In the genomic region with DNA sequence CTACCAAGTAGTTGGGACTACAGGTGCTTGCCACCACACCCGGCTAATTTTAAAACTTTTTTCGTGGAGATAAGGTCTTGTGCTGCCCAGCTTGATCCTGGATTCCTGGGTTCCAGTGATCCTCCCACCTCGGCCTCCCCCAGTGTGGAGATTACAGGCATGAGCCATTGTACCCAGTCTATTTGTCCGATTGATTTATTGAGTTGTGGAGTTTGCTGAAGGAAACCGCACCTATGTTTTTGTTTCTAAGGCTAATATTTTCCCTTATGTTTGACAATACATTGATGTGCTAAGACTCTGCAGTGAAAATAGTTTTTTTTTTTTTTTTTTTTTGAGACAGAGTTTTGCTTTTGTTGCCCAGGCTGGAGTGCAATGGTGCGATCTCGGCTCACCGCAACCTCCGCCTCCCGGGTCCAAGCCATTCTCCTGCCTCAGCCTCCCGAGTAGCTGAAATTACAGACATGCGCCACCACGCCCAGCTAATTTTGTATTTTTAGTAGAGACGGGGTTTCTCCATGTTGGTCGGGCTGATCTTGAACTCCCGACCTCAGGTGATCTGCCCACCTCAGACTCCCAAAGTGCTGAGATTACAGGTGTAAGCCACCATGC, we compare ENCODE assay signal across 1 cellular context.
TF ChIP-seq lines count a peak whose summit lies in the region.

No MANE protein-coding gene starts in this region.

TF ChIP-seq in HepG2, 621 proteins besides CTCF, POLR2A, EP300 and RAD21 (continued from another document):
- peak; percentile 43; the same call in 1 of the 2 replicates for TF ChIP-seq HDAC1 (CRISPR knock-in tag; IDR thresholded peaks at IDR 0.05)
- TF ChIP-seq RNF219 (CRISPR knock-in tag; IDR thresholded peaks at IDR 0.05) = 0 out of 2 replicates have a peak, but pooled peaks have one; percentile 44
